ENCODE assay signal across 8 cellular contexts in the genomic region with DNA sequence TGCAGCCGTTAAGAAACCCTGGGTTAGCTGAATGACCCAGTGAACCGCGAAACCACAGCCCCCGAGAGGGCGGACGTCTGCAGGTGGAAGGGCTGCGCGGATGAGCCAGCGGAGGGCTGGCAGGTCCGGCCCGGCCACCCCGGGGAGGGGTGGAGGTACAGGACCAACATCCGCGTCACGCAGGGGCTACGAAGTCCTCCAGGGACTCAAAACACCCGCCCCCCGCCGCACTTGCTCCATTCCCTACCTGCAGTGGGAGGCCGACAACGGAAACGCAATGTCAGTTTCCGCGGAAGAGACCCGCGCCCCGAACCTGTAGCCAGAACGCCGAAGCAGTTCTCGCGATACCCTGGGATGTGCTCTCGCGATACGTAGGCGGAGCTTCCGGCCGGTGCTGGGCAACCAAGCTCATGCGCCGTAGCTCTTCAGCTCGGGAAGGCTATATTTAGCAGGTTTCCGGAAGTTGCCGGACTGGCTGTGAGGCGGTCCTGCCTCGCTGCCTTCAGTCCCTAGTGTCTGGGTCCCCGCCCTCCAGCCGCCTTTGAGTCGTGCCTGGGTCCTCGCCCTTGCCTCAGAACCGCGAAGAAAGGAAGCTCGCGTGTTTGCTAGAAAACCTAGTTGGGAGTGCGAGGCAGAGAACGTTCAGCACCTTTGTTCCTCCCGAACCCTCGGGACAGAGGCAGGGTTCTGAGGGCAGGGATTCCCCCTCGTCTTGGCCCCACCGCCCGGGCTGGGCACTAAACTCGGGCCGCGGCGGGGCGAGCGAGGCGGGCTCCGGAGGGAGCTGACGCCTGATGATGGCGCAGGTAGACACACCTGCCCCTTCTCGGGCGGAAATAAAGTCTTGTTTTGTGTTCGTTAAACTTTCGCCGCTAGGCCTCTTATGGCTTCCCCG. TPM values are rescaled to one million over a fixed set of nuclear protein-coding genes. Genes with fewer than 3 reads are reported as not detected.
A peak's percentile ranks its signal among the peaks of the same experiment; 100 is the strongest.
DNase-seq lines count a peak whose midpoint lies in the region; ATAC-seq and TF ChIP-seq lines count a peak whose summit lies in the region.

A gene with protein sequence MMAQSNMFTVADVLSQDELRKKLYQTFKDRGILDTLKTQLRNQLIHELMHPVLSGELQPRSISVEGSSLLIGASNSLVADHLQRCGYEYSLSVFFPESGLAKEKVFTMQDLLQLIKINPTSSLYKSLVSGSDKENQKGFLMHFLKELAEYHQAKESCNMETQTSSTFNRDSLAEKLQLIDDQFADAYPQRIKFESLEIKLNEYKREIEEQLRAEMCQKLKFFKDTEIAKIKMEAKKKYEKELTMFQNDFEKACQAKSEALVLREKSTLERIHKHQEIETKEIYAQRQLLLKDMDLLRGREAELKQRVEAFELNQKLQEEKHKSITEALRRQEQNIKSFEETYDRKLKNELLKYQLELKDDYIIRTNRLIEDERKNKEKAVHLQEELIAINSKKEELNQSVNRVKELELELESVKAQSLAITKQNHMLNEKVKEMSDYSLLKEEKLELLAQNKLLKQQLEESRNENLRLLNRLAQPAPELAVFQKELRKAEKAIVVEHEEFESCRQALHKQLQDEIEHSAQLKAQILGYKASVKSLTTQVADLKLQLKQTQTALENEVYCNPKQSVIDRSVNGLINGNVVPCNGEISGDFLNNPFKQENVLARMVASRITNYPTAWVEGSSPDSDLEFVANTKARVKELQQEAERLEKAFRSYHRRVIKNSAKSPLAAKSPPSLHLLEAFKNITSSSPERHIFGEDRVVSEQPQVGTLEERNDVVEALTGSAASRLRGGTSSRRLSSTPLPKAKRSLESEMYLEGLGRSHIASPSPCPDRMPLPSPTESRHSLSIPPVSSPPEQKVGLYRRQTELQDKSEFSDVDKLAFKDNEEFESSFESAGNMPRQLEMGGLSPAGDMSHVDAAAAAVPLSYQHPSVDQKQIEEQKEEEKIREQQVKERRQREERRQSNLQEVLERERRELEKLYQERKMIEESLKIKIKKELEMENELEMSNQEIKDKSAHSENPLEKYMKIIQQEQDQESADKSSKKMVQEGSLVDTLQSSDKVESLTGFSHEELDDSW (plus strand): TSS at position 471 of the 895 bp plus-strand sequence. CDS start 324 bp downstream, at position 795.
A gene (minus strand): TSS at position 343 of the 895 bp plus-strand sequence. CDS start 14,657 bp downstream, outside the sequence.

- CTCF ChIA-PET in GM10248 (lab: Yijun Ruan, JAX) = interaction anchor here (0.9 to 1.4 kb wide), 3 partner anchors 12 to 49 kb away, joined by 3 to 5 read pairs (median 4); no protein-coding TSS in a partner anchor

- H3K27ac ChIP-seq in temporal lobe (ENCODE audit: low read depth, low read length) = peak within 1 kb of the TSS; percentile 71

- POLR2A ChIA-PET in GM10248 (lab: Yijun Ruan, JAX) = interaction anchor here (0.5 to 2.2 kb wide), 5 partner anchors 27 to 65 kb away, joined by 3 to 8 read pairs (median 4); no protein-coding TSS in a partner anchor

- H3K9me3 Mint-ChIP-seq in activated naive CD4-positive, alpha-beta T cell treated with anti-CD3 and anti-CD28 coated beads, Interleukin-2, amount 50 U/mL, for 72 hours = no peaks in the 10 kb centered on the region

- peak; percentile 94 for DNase-seq in GM10248 (ENCODE audit: extremely low spot score)
- peak; percentile 96 for DNase-seq in NCI-H1092 treated with DMSO at 0.1 percent for 48 hours (lab: John Stamatoyannopoulos, UW)
- peak; percentile 82 for DNase-seq in SKM-1 (lab: John Stamatoyannopoulos, UW; ENCODE audit: unreplicated experiment)
- DNase-seq in activated naive CD4-positive, alpha-beta T cell treated with anti-CD3 and anti-CD28 coated beads, Interleukin-2, amount 50 U/mL, for 72 hours (ENCODE audit: low spot score in 2 of 2) = peak; percentile 87 to 93
- DNase-seq in glomerular endothelial cell (ENCODE audit: extremely low read depth, low read depth, low spot score) = peak; percentile 80
- peak; percentile 86 for DNase-seq in occipital lobe (lab: John Stamatoyannopoulos, UW)

- H3K27ac Mint-ChIP-seq in activated naive CD4-positive, alpha-beta T cell treated with anti-CD3 and anti-CD28 coated beads, Interleukin-2, amount 50 U/mL, for 72 hours = peak within 1 kb of the TSS; percentile 96 to 98

- H3K36me3 Mint-ChIP-seq in activated naive CD4-positive, alpha-beta T cell treated with anti-CD3 and anti-CD28 coated beads, Interleukin-2, amount 50 U/mL, for 72 hours = peaks cover 31 to 33% of the 10 kb centered on the region in 2 donors

- ATAC-seq in HG02610 (IDR thresholded peaks at IDR 0.05; ENCODE audit: unreplicated experiment) = peak; percentile 91
- ATAC-seq in activated naive CD4-positive, alpha-beta T cell treated with anti-CD3 and anti-CD28 coated beads, Interleukin-2, amount 50 U/mL, for 72 hours = peak; percentile 97 to 99

- no peak for TF ChIP-seq CTCF in GM10248 (IDR thresholded peaks at IDR 0.05; ENCODE audit: control extremely low read depth, extremely low read depth, low read depth, missing control alignments)

RNA-seq across cellular contexts. Expression of the first gene that starts in this region (rescaled TPM):
- total RNA-seq in activated naive CD4-positive, alpha-beta T cell treated with anti-CD3 and anti-CD28 coated beads, Interleukin-2, amount 50 U/mL, for 72 hours = 10 to 100 TPM; 36.9 to 40.7 TPM
- total RNA-seq in glomerular endothelial cell (8.2 and 11.1 TPM in 2 replicates), occipital lobe (20.7 TPM), temporal lobe (18.2 TPM)

RNA-seq across cellular contexts. Expression of the second gene that starts in this region (rescaled TPM):
- 10 to 100 TPM; 14.5 to 18.1 TPM for total RNA-seq in activated naive CD4-positive, alpha-beta T cell treated with anti-CD3 and anti-CD28 coated beads, Interleukin-2, amount 50 U/mL, for 72 hours
- total RNA-seq in glomerular endothelial cell (12.3 and 14.2 TPM in 2 replicates), occipital lobe (76.7 TPM), temporal lobe (41.6 TPM)

Comparison
In these comparisons a context has a peak if more than half of its experiments do, and no peak if none do; other contexts are left out.
1. Peak in every context shown above with its lines: DNase-seq, ATAC-seq and H3K27ac ChIP-seq.